In genomic region chr6:21666200-21666671, GRCh38 we compare ENCODE assay signal across 1 cellular context.
TF ChIP-seq lines count a peak whose summit lies in the region.

No MANE protein-coding gene starts in this region.

TF ChIP-seq in GM12878, 131 proteins besides CTCF, POLR2A, EP300 and RAD21 (continued from another document):
- no peak for TF ChIP-seq ELK1 (IDR thresholded peaks at IDR 0.05; ENCODE audit: low read depth, low read length)
TF ChIP-seq in GM12878: peak in this region for 2.
